1 cellular context compared by ENCODE assay signal in the genomic region with DNA sequence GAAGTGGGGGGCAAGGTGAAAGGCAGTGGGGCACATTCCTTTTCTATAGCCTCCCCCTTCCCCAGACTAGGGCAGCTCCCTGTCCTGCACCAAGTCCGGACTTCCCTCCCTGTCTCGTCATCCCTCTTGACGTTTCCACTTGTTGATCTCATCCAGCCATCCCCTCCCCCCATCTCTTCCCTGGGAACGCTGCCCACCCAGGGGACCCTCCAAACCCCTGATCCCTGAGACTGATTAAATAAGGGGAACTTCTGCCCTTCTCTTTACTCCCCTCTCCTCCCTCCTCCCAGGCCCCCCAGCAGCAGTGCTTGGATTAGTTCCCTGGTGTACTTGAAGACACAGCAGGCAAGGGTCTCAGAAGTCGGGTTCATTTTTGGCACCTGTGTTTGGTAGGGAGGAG.
TF ChIP-seq lines count a peak whose summit lies in the region.

No MANE protein-coding gene starts in this region.

TF ChIP-seq in K562, 482 proteins besides CTCF, POLR2A, EP300 and RAD21:
- TF ChIP-seq ZBTB7A (IDR thresholded peaks at IDR 0.05; ENCODE audit: borderline replicate concordance, control insufficient read depth, low read depth, low read length) (0 out of 2 replicates have a peak, but pooled peaks have one; percentile 35), PCBP1 (IDR thresholded peaks at IDR 0.05; ENCODE audit: low read depth, low read length, poor library complexity, severe bottlenecking) (no peak), KLF10 (CRISPR knock-in tag; IDR thresholded peaks at IDR 0.05) (no peak)
